21 cellular contexts compared by ENCODE assay signal in genomic region chr1:55916480-55916879, GRCh38.
DNase-seq lines count a peak whose midpoint lies in the region; ATAC-seq and TF ChIP-seq lines count a peak whose summit lies in the region.
"Had no signal": no experiment of that assay in that cellular context is flagged by ENCODE, and none has a peak within 500 bp of the region (broad histone marks: within the 10 kb centered on the region; RNA-seq: fewer than 3 reads in every experiment).

No MANE protein-coding gene starts in this region.

- H2AFZ ChIP-seq in GM23248, result no peak overlapping the region

- POLR2A ChIA-PET in AG04449 (lab: Yijun Ruan, JAX), result no interaction called here

- CTCF ChIA-PET in AG04449 (lab: Yijun Ruan, JAX), result no interaction called here

- H3K4me1 ChIP-seq in GM23248 (ENCODE audit: insufficient read depth) (peaks cover 12% of the 10 kb centered on the region), foreskin keratinocyte (no peaks in the 10 kb centered on the region)

- H3K27ac ChIP-seq in GM23248, result peak overlapping the region; percentile 60
- no peak overlapping the region for H3K27ac ChIP-seq in foreskin keratinocyte
- H3K27ac ChIP-seq: heart left ventricle, HL-60, neutrophil, tibial artery had no signal

- H3K9me3 ChIP-seq in GM23248 (ENCODE audit: low read depth), result no peaks in the 10 kb centered on the region
- H3K9me3 ChIP-seq: heart left ventricle, neutrophil, tibial artery had no signal

- H3K9ac ChIP-seq in GM23248, result peak overlapping the region; percentile 49

- in situ Hi-C loops in GM23248 (cut with MboI), result no loop called here
- in situ Hi-C loops in astrocyte of the spinal cord (cut with HindIII; ENCODE audit: low sequenced_read_pairs), result no loop called here

- TF ChIP-seq CTCF in AG04449 (IDR thresholded peaks at IDR 0.05; ENCODE audit: insufficient read depth, low read length, missing control alignments) (no peak), astrocyte of the spinal cord (IDR thresholded peaks at IDR 0.05; ENCODE audit: low read depth, low read length) (no peak), foreskin keratinocyte (conservative IDR thresholded peaks at IDR 0.05) (no peak)

- H3K4me2 ChIP-seq in GM23248 (ENCODE audit: unreplicated experiment), result peak overlapping the region; percentile 5

- peak; percentile 81 for ATAC-seq in foreskin keratinocyte
- ATAC-seq: K562 had no signal

- DNase-seq in AG04449 (ENCODE audit: low read depth, low spot score), result peak; percentile 59
- peak; percentile 83 for DNase-seq in GM23248
- peak; percentile 50 for DNase-seq in astrocyte of the spinal cord (ENCODE audit: low read depth, low spot score)
- DNase-seq in foreskin keratinocyte, result peak; percentile 42 to 82
- no peak for DNase-seq in T-helper 1 cell
- no peak for DNase-seq in activated CD4-positive, alpha-beta T cell treated with anti-CD3 and anti-CD28 coated beads for 48 hours
- no peak for DNase-seq in globus pallidus (ENCODE audit: low spot score)
- no peak for DNase-seq in kidney tubule cell (ENCODE audit: low spot score)
- DNase-seq: ACHN; activated CD4-positive, alpha-beta T cell treated with anti-CD3 and anti-CD28 coated beads for 4 hours; activated naive CD8-positive, alpha-beta T cell treated with anti-CD3 and anti-CD28 coated beads for 36 hours; activated T-cell treated with anti-CD3 and anti-CD28 coated beads, Interleukin-2, amount 50 U/mL, for 1 hour; heart left ventricle; kidney; NCI-H1092 treated with DMSO at 0.1 percent for 48 hours; NCI-H2171 treated with DMSO at 0.1 percent for 48 hours; Right ventricle myocardium superior; tibial artery had no signal

- no peak overlapping the region for H3K4me3 ChIP-seq in AG04449 (ENCODE audit: low read depth, low read length)
- no peak overlapping the region for H3K4me3 ChIP-seq in GM23248
- no peak overlapping the region for H3K4me3 ChIP-seq in astrocyte of the spinal cord (ENCODE audit: low read depth, low read length)
- H3K4me3 ChIP-seq: heart left ventricle, K562, tibial artery had no signal

- no peaks in the 10 kb centered on the region for H3K27me3 ChIP-seq in GM23248 (replicated peaks; ENCODE audit: insufficient read depth)
- no peaks in the 10 kb centered on the region for H3K27me3 ChIP-seq in foreskin keratinocyte
- H3K27me3 ChIP-seq: heart left ventricle, neutrophil, tibial artery had no signal

- 0 to 4% methylated on average over 2 of the region's 2 CpGs for WGBS in GM23248 (ENCODE audit: low coverage in 1 of 2, low lambda C conversion rate in 2 of 2, missing lambda C conversion rate in 2 of 2), 2 experiments

- no peaks in the 10 kb centered on the region for H3F3A ChIP-seq in GM23248 (ENCODE audit: insufficient read depth)

- H3K79me2 ChIP-seq in GM23248 (ENCODE audit: insufficient read depth), result no peaks in the 10 kb centered on the region

- H3K36me3 ChIP-seq in GM23248 (ENCODE audit: low read depth), result no peaks in the 10 kb centered on the region
- H3K36me3 ChIP-seq: heart left ventricle, neutrophil, tibial artery had no signal

- no peaks in the 10 kb centered on the region for H3K9me2 ChIP-seq in GM23248 (ENCODE audit: insufficient read depth)

- H4K20me1 ChIP-seq in GM23248 (ENCODE audit: insufficient read depth), result no peaks in the 10 kb centered on the region

Comparison
In these comparisons a context has a peak if more than half of its experiments do, and no peak if none do; other contexts are left out.
1. DNase-seq: peak in AG04449 (single experiment), GM23248 (single experiment), astrocyte of the spinal cord (single experiment) and foreskin keratinocyte (2 of 2); none in T-helper 1 cell (0 of 5), activated CD4-positive, alpha-beta T cell treated with anti-CD3 and anti-CD28 coated beads for 48 hours (single experiment), globus pallidus (single experiment) and kidney tubule cell (single experiment).